In genomic region chr5:151239237-151239861, GRCh38 we compare ENCODE assay signal across 9 cellular contexts. TPM values are rescaled to one million over a fixed set of nuclear protein-coding genes. Genes with fewer than 3 reads are reported as not detected.
DNase-seq lines count a peak whose midpoint lies in the region; ATAC-seq, FAIRE-seq and TF ChIP-seq lines count a peak whose summit lies in the region.
"Had no signal": no experiment of that assay in that cellular context is flagged by ENCODE, and none has a peak within 500 bp of the region (broad histone marks: within the 10 kb centered on the region; RNA-seq: fewer than 3 reads in every experiment).

No MANE protein-coding gene starts in this region.

- peak in 5 of 6 experiments; percentile 15 to 59 (median 44) for DNase-seq in stimulated activated naive CD4-positive, alpha-beta T cell (lab: John Stamatoyannopoulos, UW)
- no peak for DNase-seq in stimulated activated naive CD4-positive, alpha-beta T cell treated with Interleukin-2 at 50 U/mL for 16 hours (lab: John Stamatoyannopoulos, UW)
- DNase-seq in PC-9 (peak in 1 of 2 experiments; percentile 63), astrocyte of the hippocampus (ENCODE audit: low read depth, low spot score) (peak; percentile 79), hypothalamus (lab: John Stamatoyannopoulos, UW) (peak in 34 of 51 donors; percentile 7 to 69 (median 36)), small intestine (peak; percentile 65), DMS153 (lab: John Stamatoyannopoulos, UW) (no peak)

- 19 to 21% (median 19%) methylated on average over 17 of the region's 17 CpGs for WGBS in small intestine, 3 donors

- H2AFZ ChIP-seq in PC-9: no peak overlapping the region

- peak; percentile 40 for ATAC-seq in HG03097 (IDR thresholded peaks at IDR 0.05; ENCODE audit: low FRiP score, unreplicated experiment)

- H3K27ac ChIP-seq in PC-9 (no peak overlapping the region), small intestine (ENCODE audit: low read depth in 1 of 2, low read length in 1 of 2) (no peak overlapping the region)

- POLR2A ChIA-PET in PC-9 (lab: Charles Lee; ENCODE audit: unreplicated experiment): no interaction called here

- H3K27me3 ChIP-seq in PC-9 (ENCODE audit: insufficient read depth, low read depth) (0 out of 2 replicates have a peak, but pooled peaks cover 4% of the 10 kb centered on the region), small intestine (ENCODE audit: control insufficient read depth in 2 of 2, insufficient read depth in 2 of 2, low read length in 2 of 2) (no peaks in the 10 kb centered on the region)

- H3K9me3 ChIP-seq in PC-9 (ENCODE audit: insufficient read depth, low read depth) (no peaks in the 10 kb centered on the region), small intestine (ENCODE audit: control insufficient read depth, low read depth) (no peaks in the 10 kb centered on the region)

- H3K9me2 ChIP-seq in PC-9 (ENCODE audit: insufficient read depth): no peaks in the 10 kb centered on the region

- H3K79me2 ChIP-seq in PC-9 (ENCODE audit: low read depth): no peaks in the 10 kb centered on the region

- intact Hi-C loops in PC-9 (cut with micrococcal nuclease; ENCODE audit: unreplicated experiment): loop anchor here (1.0 to 10.0 kb wide), 5 partner anchors 75 to 435 kb away; no protein-coding TSS in a partner anchor

- H3K4me3 ChIP-seq in PC-9 (no peak overlapping the region), small intestine (ENCODE audit: low read depth in 1 of 2, low read length in 2 of 2) (no peak overlapping the region)

- H3K4me1 ChIP-seq in PC-9 (replicated peaks; ENCODE audit: insufficient read depth): peaks cover 8% of the 10 kb centered on the region
- no peaks in the 10 kb centered on the region for H3K4me1 ChIP-seq in small intestine (ENCODE audit: control insufficient read depth in 2 of 2, insufficient read depth in 1 of 2, low read depth in 1 of 2, low read length in 1 of 2)

- H4K20me1 ChIP-seq in PC-9 (ENCODE audit: insufficient read depth): no peaks in the 10 kb centered on the region

- CTCF ChIA-PET in PC-9 (lab: Charles Lee): interaction anchor here (0.6 to 1.5 kb wide), 7 partner anchors 11 to 1282 kb away, joined by 3 to 14 read pairs (median 4); no protein-coding TSS in a partner anchor

- TF ChIP-seq CTCF in PC-9 (conservative IDR thresholded peaks at IDR 0.05): peak; percentile 88

- no TSS peak for BruUV-seq in PC-9 (replicated peaks; lab: Mats Ljungman, UMichigan)

- no peak overlapping the region for H3K4me2 ChIP-seq in PC-9

- H3K36me3 ChIP-seq in PC-9 (ENCODE audit: low read depth) (no peaks in the 10 kb centered on the region), small intestine (ENCODE audit: control insufficient read depth in 2 of 2, insufficient read depth in 2 of 2, low read length in 2 of 2) (no peaks in the 10 kb centered on the region)

- no peaks in the 10 kb centered on the region for H3F3A ChIP-seq in PC-9 (ENCODE audit: insufficient read depth, low read depth)

- no peak for FAIRE-seq in small intestine (lab: Jason Lieb, UNC)

RNA-seq across cellular contexts. Expression of gene GM2A, which starts 13.6 kb away (rescaled TPM):
- total RNA-seq in PC-9 (2021): 24.5 and 26.7 TPM in 2 replicates
- 10 to 100 TPM in 1 of 3 donors, 1 to 10 TPM in 2; 4.0 to 18.1 (median 6.2) TPM for polyA plus RNA-seq in small intestine

RNA-seq across cellular contexts. Expression of gene CCDC69, which starts 15.5 kb away (rescaled TPM):
- total RNA-seq in PC-9 (2021): 0.35 and 0.50 TPM in 2 replicates
- 10 to 100 TPM in 2 of 3 donors, 1 to 10 TPM in 1; 5.6 to 33.5 (median 22.4) TPM for polyA plus RNA-seq in small intestine
- polyA plus RNA-seq: neural cell had no signal

Comparison
In these comparisons a context has a peak if more than half of its experiments do, and no peak if none do; other contexts are left out.
1. DNase-seq: peak in stimulated activated naive CD4-positive, alpha-beta T cell (5 of 6), astrocyte of the hippocampus (single experiment), hypothalamus (34 of 51) and small intestine (single experiment); none in stimulated activated naive CD4-positive, alpha-beta T cell treated with Interleukin-2 at 50 U/mL for 16 hours (single experiment) and DMS153 (single experiment).